In the genomic region with DNA sequence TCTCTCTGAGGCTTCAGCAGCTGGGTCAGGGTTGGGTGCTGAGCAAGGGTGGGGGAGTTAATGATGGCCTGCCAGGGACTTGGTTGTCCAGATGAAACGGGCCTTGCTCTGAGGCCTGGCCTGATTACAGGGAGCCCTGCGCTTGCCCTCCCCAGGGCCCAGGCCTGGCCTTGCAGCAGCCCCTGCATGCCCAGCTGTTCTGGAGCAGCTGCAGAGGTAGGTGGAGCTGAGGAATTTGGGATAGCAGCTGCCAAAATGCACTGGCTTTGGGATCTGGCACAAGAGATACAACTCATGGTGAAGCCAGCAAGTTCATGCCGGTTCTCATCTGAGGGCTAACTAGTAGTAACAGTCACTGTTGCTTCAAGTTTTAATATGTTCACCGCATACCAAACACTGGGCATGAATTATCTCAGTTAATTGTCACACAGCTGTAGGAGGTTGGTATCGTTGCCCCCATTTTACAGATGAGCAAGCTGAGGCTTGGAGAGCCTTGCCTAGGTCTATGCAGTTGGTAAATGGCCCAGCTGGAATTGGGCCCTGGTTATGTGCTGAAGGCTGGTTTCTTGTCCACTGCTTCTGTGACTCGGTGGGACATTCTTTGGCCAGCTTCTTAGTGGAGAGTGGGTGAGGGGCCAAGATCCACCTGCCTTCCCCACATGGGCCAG, we compare ENCODE assay signal across 25 cellular contexts. TPM values are rescaled to one million over a fixed set of nuclear protein-coding genes. Genes with fewer than 3 reads are reported as not detected.
DNase-seq lines count a peak whose midpoint lies in the region; ATAC-seq and TF ChIP-seq lines count a peak whose summit lies in the region.
"Had no signal": no experiment of that assay in that cellular context is flagged by ENCODE, and none has a peak within 500 bp of the region (broad histone marks: within the 10 kb centered on the region; RNA-seq: fewer than 3 reads in every experiment).

No MANE protein-coding gene starts in this region.

- no peaks in the 10 kb centered on the region for H3K27me3 ChIP-seq in thyroid gland
- H3K27me3 ChIP-seq: BE2C had no signal

- peaks cover 14% of the 10 kb centered on the region for H3K27me3 Mint-ChIP-seq in nephron (ENCODE audit: low read depth)

- TF ChIP-seq CTCF in RWPE1 (conservative IDR thresholded peaks at IDR 0.05; ENCODE audit: low read depth) (no peak), nephron (IDR thresholded peaks at IDR 0.05; ENCODE audit: unreplicated experiment in 3 of 3) (no peak), thyroid gland (IDR thresholded peaks at IDR 0.05) (no peak)

- POLR2A ChIA-PET in RWPE1 (lab: Yijun Ruan, JAX; ENCODE audit: low non-redundant PET) = no interaction called here

- H3K9me3 ChIP-seq in thyroid gland = no peaks in the 10 kb centered on the region
- H3K9me3 ChIP-seq: BE2C had no signal

- WGBS in thyroid gland, 2 donors = 88% methylated on average over 4 to 6 of the region's 6 CpGs

- no peak for DNase-seq in RWPE1 (ENCODE audit: low spot score)
- peak; percentile 59 for DNase-seq in fibroblast of peridontal ligament (ENCODE audit: extremely low read depth)
- DNase-seq in hypothalamus (lab: John Stamatoyannopoulos, UW) = no peak
- DNase-seq in thyroid gland = no peak
- no peak for DNase-seq in NCI-H510A (lab: John Stamatoyannopoulos, UW)
- DNase-seq: BE2C; CD8-positive, alpha-beta memory T cell; DMS 273 treated with DMSO at 0.1 percent for 48 hours; DMS79; EL; GDM1; GOT3; HCEC 1CT; KBM-7; MM.1S; NCI-H2029 treated with DMSO at 0.1 percent for 48 hours; NCI-H446 treated with DMSO at 0.1 percent for 48 hours; NCI-H526 treated with DMSO at 0.1 percent for 48 hours; RPMI8226; SHP77 had no signal

- CTCF ChIA-PET in RWPE1 (lab: Yijun Ruan, JAX) = no interaction called here

- ATAC-seq in HG02798 (IDR thresholded peaks at IDR 0.05; ENCODE audit: poor library complexity, unreplicated experiment) = no peak
- ATAC-seq: GM12878 had no signal

- H3K4me3 Mint-ChIP-seq in nephron = no peak overlapping the region
- H3K4me3 Mint-ChIP-seq: CD14-positive monocyte; CD8-positive, alpha-beta memory T cell had no signal

- H3K36me3 Mint-ChIP-seq in nephron (ENCODE audit: low read depth) = no peaks in the 10 kb centered on the region
- H3K36me3 Mint-ChIP-seq: CD14-positive monocyte had no signal

- H3K27ac ChIP-seq in RWPE1 (peak overlapping the region; percentile 77), thyroid gland (no peak overlapping the region)
- H3K27ac ChIP-seq: HL-60 had no signal

- intact Hi-C loops in thyroid gland (cut with DNase I) = no loop called here

- no peak for TF ChIP-seq POLR2A in thyroid gland (IDR thresholded peaks at IDR 0.05)

- peak overlapping the region; percentile 14 to 69 (median 21) for H3K27ac Mint-ChIP-seq in nephron
- H3K27ac Mint-ChIP-seq: CD14-positive monocyte had no signal

- peaks cover 11% of the 10 kb centered on the region for H3K4me1 Mint-ChIP-seq in nephron
- H3K4me1 Mint-ChIP-seq: CD8-positive, alpha-beta memory T cell had no signal

- no peak overlapping the region for H3K4me3 ChIP-seq in thyroid gland (replicated peaks in 1 of 3)
- H3K4me3 ChIP-seq: GM12878 had no signal

- H3K9me3 Mint-ChIP-seq in nephron = peaks cover 2% of the 10 kb centered on the region
- H3K9me3 Mint-ChIP-seq: CD8-positive, alpha-beta memory T cell had no signal

- H3K36me3 ChIP-seq in thyroid gland = no peaks in the 10 kb centered on the region
- H3K36me3 ChIP-seq: BE2C had no signal

- no peaks in the 10 kb centered on the region for H3K4me1 ChIP-seq in thyroid gland
- H3K4me1 ChIP-seq: BE2C had no signal

RNA-seq across cellular contexts. Expression of gene SERINC2, which starts 7.3 kb away (rescaled TPM):
- 10 to 100 TPM; 28.9 to 57.7 (median 37.7) TPM for total RNA-seq in thyroid gland

RNA-seq across cellular contexts. Expression of gene FABP3, which starts 32.8 kb away (rescaled TPM):
- total RNA-seq in thyroid gland = 1 to 10 TPM in 3 of 4 donors, not detected in 1; 2.3 to 6.6 (median 5.4) TPM
- total RNA-seq: CD8-positive, alpha-beta memory T cell had no signal
